In genomic region chr6:22247916-22248482, GRCh38 we compare ENCODE assay signal across 20 cellular contexts. TPM values are rescaled to one million over a fixed set of nuclear protein-coding genes. Genes with fewer than 3 reads are reported as not detected.
DNase-seq lines count a peak whose midpoint lies in the region; ATAC-seq, FAIRE-seq and TF ChIP-seq lines count a peak whose summit lies in the region.
"Had no signal": no experiment of that assay in that cellular context is flagged by ENCODE, and none has a peak within 500 bp of the region (broad histone marks: within the 10 kb centered on the region; RNA-seq: fewer than 3 reads in every experiment).

No MANE protein-coding gene starts in this region.

- H3K4me1 Mint-ChIP-seq in glutamatergic neuron (ENCODE audit: low read depth, unreplicated experiment) (peaks cover 34% of the 10 kb centered on the region), type B pancreatic cell (ENCODE audit: unreplicated experiment) (peaks cover 38% of the 10 kb centered on the region)
- H3K4me1 Mint-ChIP-seq: CD8-positive, alpha-beta memory T cell had no signal

- DNase-seq in SKM-1 treated with dmso at 0.1 percent for 144 hours (lab: John Stamatoyannopoulos, UW; ENCODE audit: unreplicated experiment) (peak; percentile 8), SKM-1 (lab: John Stamatoyannopoulos, UW; ENCODE audit: unreplicated experiment) (no peak), adipocyte (ENCODE audit: low read depth) (peak; percentile 57), glutamatergic neuron (no peak), type B pancreatic cell (ENCODE audit: extremely low spot score, unreplicated experiment) (no peak), SHP77 (lab: John Stamatoyannopoulos, UW) (no peak), thyroid gland (no peak), HepG2 (ENCODE audit: low spot score) (no peak)
- DNase-seq: activated CD8-positive, alpha-beta memory T cell treated with anti-CD3 and anti-CD28 coated beads, Interleukin-2, amount 50 U/mL, for 48 hours; activated naive CD4-positive, alpha-beta T cell treated with anti-CD3 and anti-CD28 coated beads, Interleukin-2, amount 50 U/mL, for 16 hours; CD8-positive, alpha-beta memory T cell; central memory CD4-positive, alpha-beta T cell; NCI-H187 treated with DMSO at 0.1 percent for 48 hours; psoas muscle; T-helper 2 cell had no signal

- BruUV-seq in HepG2 (replicated peaks; lab: Mats Ljungman, UMichigan) = no TSS peak

- peaks cover 45% of the 10 kb centered on the region for H3K4me1 ChIP-seq in adipocyte (ENCODE audit: control insufficient read depth, insufficient read depth, low read length)
- peaks cover 0 to 8% of the 10 kb centered on the region in 2 donors for H3K4me1 ChIP-seq in thyroid gland
- H3K4me1 ChIP-seq in HepG2 (ENCODE audit: insufficient read depth, low read length) = no peaks in the 10 kb centered on the region
- H3K4me1 ChIP-seq: psoas muscle had no signal

- H2AFZ ChIP-seq in HepG2 (ENCODE audit: low read length) = no peak overlapping the region

- TF ChIP-seq POLR2A in thyroid gland (IDR thresholded peaks at IDR 0.05) = no peak
- TF ChIP-seq POLR2A in HepG2 (IDR thresholded peaks at IDR 0.05; ENCODE audit: insufficient read depth in 1 of 2, low read depth in 2 of 2, low read length in 2 of 2) = no peak

- no peaks in the 10 kb centered on the region for H3K36me3 ChIP-seq in adipocyte (ENCODE audit: control insufficient read depth, insufficient read depth, low read length, severe bottlenecking)
- H3K36me3 ChIP-seq in thyroid gland = no peaks in the 10 kb centered on the region
- H3K36me3 ChIP-seq in HepG2 (replicated peaks in 1 of 2; ENCODE audit: control insufficient read depth in 1 of 2, insufficient read depth in 2 of 2, low read length in 2 of 2) = no peaks in the 10 kb centered on the region

- H3K27me3 ChIP-seq in adipocyte (replicated peaks; ENCODE audit: control insufficient read depth, insufficient read depth, low read length) (no peaks in the 10 kb centered on the region), thyroid gland (no peaks in the 10 kb centered on the region), HepG2 (ENCODE audit: control insufficient read depth in 1 of 2, insufficient read depth in 2 of 2, low read length in 2 of 2) (no peaks in the 10 kb centered on the region)

- H3K4me3 ChIP-seq in adipocyte (ENCODE audit: low read length) = peak overlapping the region; percentile 58
- no peak overlapping the region for H3K4me3 ChIP-seq in thyroid gland (replicated peaks in 1 of 3)
- H3K4me3 ChIP-seq in HepG2 (replicated peaks in 1 of 3; ENCODE audit: insufficient read depth in 1 of 3, low read depth in 2 of 3, low read length in 3 of 3) = no peak overlapping the region
- H3K4me3 ChIP-seq: psoas muscle had no signal

- in situ Hi-C loops in HepG2 (cut with HindIII; ENCODE audit: extremely low pct_ligation_motif_present, low pct_unique_long_range_greater_than_20kb) = no loop called here

- no peak for TF ChIP-seq RAD21 in HepG2 (CRISPR knock-in tag; IDR thresholded peaks at IDR 0.05)

- H4K20me1 ChIP-seq in HepG2 (ENCODE audit: insufficient read depth, low read length) = no peaks in the 10 kb centered on the region

- H3K27ac ChIP-seq in thyroid gland (no peak overlapping the region), HepG2 (ENCODE audit: extremely low read length, insufficient read depth, low read length) (no peak overlapping the region)
- H3K27ac ChIP-seq: psoas muscle had no signal

- CTCF ChIA-PET in HepG2 (lab: Yijun Ruan, JAX; ENCODE audit: low intra/inter-chr PET ratio, low total read pairs) = no interaction called here

- no peaks in the 10 kb centered on the region for H3K27me3 Mint-ChIP-seq in glutamatergic neuron (ENCODE audit: unreplicated experiment)
- H3K27me3 Mint-ChIP-seq in type B pancreatic cell = no peaks in the 10 kb centered on the region

- no peaks in the 10 kb centered on the region for H3K79me2 ChIP-seq in HepG2 (ENCODE audit: insufficient read depth, low read length)

- TF ChIP-seq CTCF in glutamatergic neuron (IDR thresholded peaks at IDR 0.05; ENCODE audit: partially characterized antibody, unreplicated experiment) (no peak), type B pancreatic cell (conservative IDR thresholded peaks at IDR 0.05) (no peak), thyroid gland (IDR thresholded peaks at IDR 0.05) (no peak), HepG2 (CRISPR knock-in tag; IDR thresholded peaks at IDR 0.05) (no peak)

- H3K9me3 ChIP-seq in adipocyte (ENCODE audit: control insufficient read depth, low read length) (no peaks in the 10 kb centered on the region), thyroid gland (no peaks in the 10 kb centered on the region), HepG2 (ENCODE audit: low read length) (peaks cover 80% of the 10 kb centered on the region)
- H3K9me3 ChIP-seq: psoas muscle had no signal

- peak overlapping the region; percentile 67 for H3K9ac ChIP-seq in adipocyte (ENCODE audit: low read length)
- H3K9ac ChIP-seq in HepG2 (ENCODE audit: insufficient read depth, low read depth, low read length) = no peak overlapping the region

- intact Hi-C loops in thyroid gland (cut with DNase I) = no loop called here
- intact Hi-C loops in HepG2 (cut with micrococcal nuclease; ENCODE audit: unreplicated experiment) = no loop called here

- H3K27ac Mint-ChIP-seq in glutamatergic neuron (ENCODE audit: unreplicated experiment) (no peak overlapping the region), type B pancreatic cell (no peak overlapping the region)
- H3K27ac Mint-ChIP-seq: CD8-positive, alpha-beta memory T cell had no signal

- H3K9me3 Mint-ChIP-seq in glutamatergic neuron (ENCODE audit: unreplicated experiment) (peaks cover 2% of the 10 kb centered on the region), type B pancreatic cell (peaks cover 20% of the 10 kb centered on the region)

- POLR2A ChIA-PET in HepG2 (lab: Yijun Ruan, JAX) = no interaction called here

- H3K4me3 Mint-ChIP-seq in glutamatergic neuron (ENCODE audit: unreplicated experiment) (peak overlapping the region; percentile 57), type B pancreatic cell (peak overlapping the region; percentile 13)
- H3K4me3 Mint-ChIP-seq: CD8-positive, alpha-beta memory T cell had no signal

- no peak overlapping the region for H3K4me2 ChIP-seq in HepG2 (ENCODE audit: low read depth, low read length)

- no peak for FAIRE-seq in HepG2 (lab: Jason Lieb, UNC)
- FAIRE-seq: G401.6, GM18507, islet of Langerhans had no signal

- TF ChIP-seq EP300 in HepG2 (IDR thresholded peaks at IDR 0.05; ENCODE audit: low read depth in 2 of 2, low read length in 2 of 2) = no peak
- no peak for TF ChIP-seq EP300 in HepG2 (CRISPR knock-in tag; IDR thresholded peaks at IDR 0.05; ENCODE audit: borderline replicate concordance)

- H3K36me3 Mint-ChIP-seq in glutamatergic neuron (ENCODE audit: unreplicated experiment) = peaks cover 10% of the 10 kb centered on the region
- peaks cover 6% of the 10 kb centered on the region for H3K36me3 Mint-ChIP-seq in type B pancreatic cell
- H3K36me3 Mint-ChIP-seq: CD8-positive, alpha-beta memory T cell had no signal

- no peak for ATAC-seq in HepG2
- ATAC-seq: psoas muscle had no signal

- WGBS in thyroid gland, 2 donors = 82 to 85% methylated on average over 4 of the region's 4 CpGs
- 38% methylated on average over 4 of the region's 4 CpGs for WGBS in HepG2 (ENCODE audit: low lambda C conversion rate)

RNA-seq across cellular contexts. Expression of gene PRL, which starts 48.8 kb away (rescaled TPM):
- total RNA-seq in glutamatergic neuron (ENCODE audit: unreplicated experiment) = not detected
- total RNA-seq in type B pancreatic cell (ENCODE audit: low replicate concordance) = 0.48 TPM in 1 of 2 replicates, not detected in the other
- not detected for total RNA-seq in thyroid gland
- total RNA-seq in HepG2 (2016; rRNA removed; fragmentation: Illumina TruSeq; extraction: Trizol) = not detected in 2 replicates
- not detected in 2 replicates for total RNA-seq in HepG2 (2016; cell fraction: cytosol; rRNA removed; fragmentation: Illumina TruSeq; extraction: Trizol; ENCODE audit: low read depth)
- not detected in 2 replicates for total RNA-seq in HepG2 (2016; cell fraction: insoluble cytoplasmic fraction; rRNA removed; fragmentation: Illumina TruSeq; extraction: Trizol)
- not detected in 2 replicates for total RNA-seq in HepG2 (2016; cell fraction: membrane; rRNA removed; fragmentation: Illumina TruSeq; extraction: Trizol)
- total RNA-seq in HepG2 (2016; cell fraction: nucleus; rRNA removed; fragmentation: Illumina TruSeq; extraction: Trizol) = not detected in 2 replicates
- not detected in 2 replicates for polyA plus RNA-seq in HepG2 (2011; rRNA removed)
- not detected in 2 replicates for polyA plus RNA-seq in HepG2 (2011; cell fraction: cytosol; rRNA removed)
- not detected in 2 replicates for polyA plus RNA-seq in HepG2 (2011; cell fraction: nucleus; rRNA removed)
- polyA plus RNA-seq in HepG2 (2012) = not detected in 2 replicates
- not detected in 2 replicates for polyA plus RNA-seq in HepG2 (2016; cell fraction: cytosol; fragmentation: Illumina TruSeq; extraction: Trizol; ENCODE audit: low read depth)
- polyA plus RNA-seq in HepG2 (2016; cell fraction: insoluble cytoplasmic fraction; fragmentation: Illumina TruSeq; extraction: Trizol; ENCODE audit: low read depth) = not detected in 2 replicates
- not detected in 2 replicates for polyA plus RNA-seq in HepG2 (2016; cell fraction: membrane; fragmentation: Illumina TruSeq; extraction: Trizol; ENCODE audit: low read depth)
- polyA plus RNA-seq in HepG2 (2016; cell fraction: nucleus; fragmentation: Illumina TruSeq; extraction: Trizol; ENCODE audit: insufficient read depth, low read depth) = not detected in 2 replicates
- not detected in 2 replicates for polyA minus RNA-seq in HepG2 (2011; rRNA and poly(A)+ RNA removed; ENCODE audit: low replicate concordance)
- not detected in 2 replicates for polyA minus RNA-seq in HepG2 (2011; cell fraction: cytosol; rRNA and poly(A)+ RNA removed)
- not detected in 2 replicates for polyA minus RNA-seq in HepG2 (2011; cell fraction: nucleus; rRNA and poly(A)+ RNA removed)
- total RNA-seq: CD8-positive, alpha-beta memory T cell; glomerular endothelial cell; LHCN-M2; psoas muscle had no signal

Comparison
In these comparisons a context has a peak if more than half of its experiments do, and no peak if none do; other contexts are left out.
1. DNase-seq: peak in SKM-1 treated with dmso at 0.1 percent for 144 hours (single experiment) and adipocyte (single experiment); none in SKM-1 (single experiment), glutamatergic neuron (single experiment), type B pancreatic cell (single experiment), SHP77 (0 of 2), thyroid gland (0 of 2) and HepG2 (single experiment).